In genomic region chr10:86100581-86101061, GRCh38 we compare ENCODE assay signal across 7 cellular contexts.
A peak's percentile ranks its signal among the peaks of the same experiment; 100 is the strongest.
DNase-seq lines count a peak whose midpoint lies in the region; ATAC-seq and TF ChIP-seq lines count a peak whose summit lies in the region.

No MANE protein-coding gene starts in this region.

- no peak overlapping the region for H3K27ac ChIP-seq in RWPE1

- peak; percentile 55 for ATAC-seq in HG03460 (IDR thresholded peaks at IDR 0.05; ENCODE audit: unreplicated experiment)

- POLR2A ChIA-PET in RWPE1 (lab: Yijun Ruan, JAX; ENCODE audit: low non-redundant PET) = no interaction called here

- peak; percentile 27 for TF ChIP-seq CTCF in RWPE1 (conservative IDR thresholded peaks at IDR 0.05; ENCODE audit: low read depth)

- DNase-seq in DMS53 treated with DMSO at 0.1 percent for 48 hours (lab: John Stamatoyannopoulos, UW; ENCODE audit: unreplicated experiment) (peak; percentile 10), GM19240 (ENCODE audit: insufficient read length, low spot score) (peak; percentile 27), RWPE1 (ENCODE audit: low spot score) (peak; percentile 60), iPS DF 4.7 (ENCODE audit: extremely low read depth, low spot score) (peak; percentile 11), NCI-H226 (no peak)
- no peak for DNase-seq in activated CD4-positive, CD25-positive, alpha-beta regulatory T cell (lab: John Stamatoyannopoulos, UW)

- CTCF ChIA-PET in RWPE1 (lab: Yijun Ruan, JAX) = interaction anchor here (0.5 to 1.8 kb wide), 4 partner anchors 10 to 569 kb away, joined by 3 to 11 read pairs (median 3); no protein-coding TSS in a partner anchor

Comparison
In these comparisons a context has a peak if more than half of its experiments do, and no peak if none do; other contexts are left out.
1. DNase-seq: peak in DMS53 treated with DMSO at 0.1 percent for 48 hours (single experiment), GM19240 (single experiment), RWPE1 (single experiment) and iPS DF 4.7 (single experiment); none in activated CD4-positive, CD25-positive, alpha-beta regulatory T cell (0 of 4) and NCI-H226 (single experiment).